2 cellular contexts compared by ENCODE assay signal in the genomic region with DNA sequence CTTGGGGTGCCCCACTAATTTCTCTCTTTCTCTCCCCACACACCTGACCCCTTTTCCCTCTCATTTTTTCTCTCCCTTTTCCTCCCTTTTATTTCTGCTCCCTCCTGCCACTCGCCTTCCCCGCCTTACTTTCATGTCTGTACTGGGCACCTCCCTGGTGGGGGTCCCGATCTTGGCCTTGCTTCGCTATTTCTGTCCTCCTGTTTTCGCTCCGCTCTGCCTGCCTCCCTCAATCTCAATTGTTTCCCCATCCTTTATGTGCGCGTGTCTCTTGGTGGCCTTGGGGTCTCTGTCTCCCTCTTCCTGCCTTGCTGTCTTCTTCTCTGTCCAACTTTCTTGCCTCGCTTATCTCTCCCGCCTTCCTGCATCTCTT.
TF ChIP-seq lines count a peak whose summit lies in the region.

No MANE protein-coding gene starts in this region.

TF ChIP-seq in IMR-90, 13 proteins besides CTCF, POLR2A, EP300 and RAD21:
- TF ChIP-seq MAFK (IDR thresholded peaks at IDR 0.05; ENCODE audit: low read depth, low read length): no peak
TF ChIP-seq in IMR-90: peak in this region for 0.

TF ChIP-seq in K562, 482 proteins besides CTCF, POLR2A, EP300 and RAD21:
- TF ChIP-seq SMAD2 (IDR thresholded peaks at IDR 0.05; ENCODE audit: low read depth, low read length) (no peak), ARHGAP35 (IDR thresholded peaks at IDR 0.05; ENCODE audit: partially characterized antibody) (no peak), BRD9 (IDR thresholded peaks at IDR 0.05; ENCODE audit: low read depth, partially characterized antibody) (no peak), OTX1 (CRISPR knock-in tag; IDR thresholded peaks at IDR 0.05) (no peak), NR1H2 (CRISPR knock-in tag; IDR thresholded peaks at IDR 0.05) (no peak), PHF21A (IDR thresholded peaks at IDR 0.05; ENCODE audit: borderline replicate concordance, low read depth) (no peak), L3MBTL2 (IDR thresholded peaks at IDR 0.05) (0 out of 2 replicates have a peak, but pooled peaks have one; percentile 21), KDM1A (IDR thresholded peaks at IDR 0.05) (0 out of 4 replicates have a peak, but pooled peaks of 1 of the 2 experiments have one; percentile 1), FOXA3 (CRISPR knock-in tag; conservative IDR thresholded peaks at IDR 0.05 in 1 of 2, IDR thresholded peaks at IDR 0.05 in 1 of 2) (no peak), TEAD4 (IDR thresholded peaks at IDR 0.05; ENCODE audit: low read length) (0 out of 2 replicates have a peak, but pooled peaks have one; percentile 9), TEAD4 (CRISPR knock-in tag; IDR thresholded peaks at IDR 0.05; ENCODE audit: borderline replicate concordance) (no peak), CHD1 (IDR thresholded peaks at IDR 0.05; ENCODE audit: low read length) (peak; percentile 77), ZBTB7A (IDR thresholded peaks at IDR 0.05; ENCODE audit: borderline replicate concordance, control insufficient read depth, low read depth, low read length) (peak; percentile 42; the same call in 1 of the 2 replicates), HSF4 (CRISPR knock-in tag; IDR thresholded peaks at IDR 0.05; ENCODE audit: borderline replicate concordance) (no peak), EP400 (IDR thresholded peaks at IDR 0.05) (0 out of 2 replicates have a peak, but pooled peaks have one; percentile 18), CHD4 (IDR thresholded peaks at IDR 0.05; ENCODE audit: insufficient read depth, insufficient replicate concordance, low read depth, low read length, poor library complexity, severe bottlenecking) (no peak), THRAP3 (IDR thresholded peaks at IDR 0.05; ENCODE audit: borderline replicate concordance) (peak; percentile 1; the same call in 1 of the 2 replicates)
- TF ChIP-seq, protein P1, sequence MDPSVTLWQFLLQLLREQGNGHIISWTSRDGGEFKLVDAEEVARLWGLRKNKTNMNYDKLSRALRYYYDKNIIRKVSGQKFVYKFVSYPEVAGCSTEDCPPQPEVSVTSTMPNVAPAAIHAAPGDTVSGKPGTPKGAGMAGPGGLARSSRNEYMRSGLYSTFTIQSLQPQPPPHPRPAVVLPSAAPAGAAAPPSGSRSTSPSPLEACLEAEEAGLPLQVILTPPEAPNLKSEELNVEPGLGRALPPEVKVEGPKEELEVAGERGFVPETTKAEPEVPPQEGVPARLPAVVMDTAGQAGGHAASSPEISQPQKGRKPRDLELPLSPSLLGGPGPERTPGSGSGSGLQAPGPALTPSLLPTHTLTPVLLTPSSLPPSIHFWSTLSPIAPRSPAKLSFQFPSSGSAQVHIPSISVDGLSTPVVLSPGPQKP (CRISPR knock-in tag; IDR thresholded peaks at IDR 0.05): no peak
- TF ChIP-seq, protein P2, sequence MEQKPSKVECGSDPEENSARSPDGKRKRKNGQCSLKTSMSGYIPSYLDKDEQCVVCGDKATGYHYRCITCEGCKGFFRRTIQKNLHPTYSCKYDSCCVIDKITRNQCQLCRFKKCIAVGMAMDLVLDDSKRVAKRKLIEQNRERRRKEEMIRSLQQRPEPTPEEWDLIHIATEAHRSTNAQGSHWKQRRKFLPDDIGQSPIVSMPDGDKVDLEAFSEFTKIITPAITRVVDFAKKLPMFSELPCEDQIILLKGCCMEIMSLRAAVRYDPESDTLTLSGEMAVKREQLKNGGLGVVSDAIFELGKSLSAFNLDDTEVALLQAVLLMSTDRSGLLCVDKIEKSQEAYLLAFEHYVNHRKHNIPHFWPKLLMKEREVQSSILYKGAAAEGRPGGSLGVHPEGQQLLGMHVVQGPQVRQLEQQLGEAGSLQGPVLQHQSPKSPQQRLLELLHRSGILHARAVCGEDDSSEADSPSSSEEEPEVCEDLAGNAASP (IDR thresholded peaks at IDR 0.05): no peak
- TF ChIP-seq, protein P3, sequence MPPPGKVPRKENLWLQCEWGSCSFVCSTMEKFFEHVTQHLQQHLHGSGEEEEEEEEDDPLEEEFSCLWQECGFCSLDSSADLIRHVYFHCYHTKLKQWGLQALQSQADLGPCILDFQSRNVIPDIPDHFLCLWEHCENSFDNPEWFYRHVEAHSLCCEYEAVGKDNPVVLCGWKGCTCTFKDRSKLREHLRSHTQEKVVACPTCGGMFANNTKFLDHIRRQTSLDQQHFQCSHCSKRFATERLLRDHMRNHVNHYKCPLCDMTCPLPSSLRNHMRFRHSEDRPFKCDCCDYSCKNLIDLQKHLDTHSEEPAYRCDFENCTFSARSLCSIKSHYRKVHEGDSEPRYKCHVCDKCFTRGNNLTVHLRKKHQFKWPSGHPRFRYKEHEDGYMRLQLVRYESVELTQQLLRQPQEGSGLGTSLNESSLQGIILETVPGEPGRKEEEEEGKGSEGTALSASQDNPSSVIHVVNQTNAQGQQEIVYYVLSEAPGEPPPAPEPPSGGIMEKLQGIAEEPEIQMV (tag; conservative IDR thresholded peaks at IDR 0.05; ENCODE audit: low read depth): 0 out of 2 replicates have a peak, but pooled peaks have one; percentile 20
